8 cellular contexts compared by ENCODE assay signal in genomic region chr14:20857630-20858261, GRCh38. TPM values are rescaled to one million over a fixed set of nuclear protein-coding genes. Genes with fewer than 3 reads are reported as not detected.
DNase-seq lines count a peak whose midpoint lies in the region; ATAC-seq and TF ChIP-seq lines count a peak whose summit lies in the region.

No MANE protein-coding gene starts in this region.

- H3K4me1 ChIP-seq in SJSA1 (replicated peaks) (no peaks in the 10 kb centered on the region), psoas muscle (no peaks in the 10 kb centered on the region), vagina (no peaks in the 10 kb centered on the region)

- H3K9me3 ChIP-seq in SJSA1 (replicated peaks) (no peaks in the 10 kb centered on the region), psoas muscle (no peaks in the 10 kb centered on the region), vagina (no peaks in the 10 kb centered on the region)

- intact Hi-C loops in Right ventricle myocardium superior (cut with DNase I) (loop anchor here (2.0 kb wide), 1 partner anchor 165 kb away; no protein-coding TSS in a partner anchor), psoas muscle (cut with DNase I) (loop anchor here (2.0 to 10.0 kb wide), 6 partner anchors 107 to 250 kb away; partner anchors contain the start of gene RNASE7 (in 2 of the 2)), vagina (cut with DNase I) (loop anchor here (5.0 kb wide), 2 partner anchors 115 to 155 kb away; no protein-coding TSS in a partner anchor)

- WGBS in psoas muscle, 3 donors: 21 to 25% (median 25%) methylated on average over 14 of the region's 14 CpGs

- TF ChIP-seq POLR2A in vagina (IDR thresholded peaks at IDR 0.05): no peak

- H3K27ac ChIP-seq in SJSA1 (no peak overlapping the region), psoas muscle (no peak overlapping the region), vagina (peak overlapping the region; percentile 9)

- TF ChIP-seq RAD21 in Ishikawa (IDR thresholded peaks at IDR 0.05; ENCODE audit: low read depth): peak; percentile 62

- DNase-seq in EH (ENCODE audit: low read depth): peak; percentile 52
- peak; percentile 22 to 49 for DNase-seq in SJSA1 (ENCODE audit: low read depth in 1 of 2, low spot score in 2 of 2)
- DNase-seq in activated naive CD4-positive, alpha-beta T cell treated with Interleukin-2 at 50 U/mL for 16 hours: peak; percentile 62
- peak; percentile 79 for DNase-seq in Right ventricle myocardium superior
- DNase-seq in psoas muscle: peak; percentile 53 to 80
- no peak for DNase-seq in vagina (ENCODE audit: extremely low spot score in 2 of 2)

- TF ChIP-seq CTCF in psoas muscle (IDR thresholded peaks at IDR 0.05): peak; percentile 90
- TF ChIP-seq CTCF in vagina (IDR thresholded peaks at IDR 0.05): peak; percentile 75 to 93 (median 86)

- no peak for TF ChIP-seq EP300 in Ishikawa (IDR thresholded peaks at IDR 0.05; ENCODE audit: borderline replicate concordance)

- H3K36me3 ChIP-seq in SJSA1 (no peaks in the 10 kb centered on the region), psoas muscle (ENCODE audit: insufficient read depth in 1 of 2, low read depth in 1 of 2) (no peaks in the 10 kb centered on the region), vagina (no peaks in the 10 kb centered on the region)

- H3K27me3 ChIP-seq in SJSA1 (replicated peaks): peaks cover 8% of the 10 kb centered on the region; the same call in 1 of the 2 replicates
- H3K27me3 ChIP-seq in psoas muscle (ENCODE audit: insufficient read depth in 3 of 3, low read length in 2 of 3): peaks cover 0 to 7% (median 0%) of the 10 kb centered on the region in 3 donors
- no peaks in the 10 kb centered on the region for H3K27me3 ChIP-seq in vagina

- H3K4me3 ChIP-seq in SJSA1 (no peak overlapping the region), psoas muscle (no peak overlapping the region), vagina (no peak overlapping the region)

- ATAC-seq in Right ventricle myocardium superior (ENCODE audit: poor library complexity) (peak; percentile 89), psoas muscle (peak; percentile 57 to 82 (median 57)), HG02840 (IDR thresholded peaks at IDR 0.05; ENCODE audit: low FRiP score, unreplicated experiment) (no peak)

TF ChIP-seq in Ishikawa, 13 proteins besides CTCF, POLR2A, EP300 and RAD21:
- TF ChIP-seq ZBTB7A (IDR thresholded peaks at IDR 0.05; ENCODE audit: low read depth) (no peak), USF1 (IDR thresholded peaks at IDR 0.05) (no peak), FOXM1 (IDR thresholded peaks at IDR 0.05; ENCODE audit: borderline replicate concordance, low read depth) (no peak), TAF1 (IDR thresholded peaks at IDR 0.05; ENCODE audit: low read depth) (no peak)
TF ChIP-seq in Ishikawa: peak in this region for 0.

RNA-seq across cellular contexts. Expression of gene RNASE3, which starts 33.4 kb away (rescaled TPM):
- not detected in 2 replicates for total RNA-seq in SJSA1 (2014; rRNA removed; shearing (Covaris generic))
- total RNA-seq in Right ventricle myocardium superior (not detected), psoas muscle (not detected), vagina (not detected)
- under 1 TPM in 2 of 3 donors, not detected in 1; 0.05 to 0.51 TPM for polyA plus RNA-seq in psoas muscle

RNA-seq across cellular contexts. Expression of gene RNASE1, which starts 55.1 kb away (rescaled TPM):
- not detected in 2 replicates for total RNA-seq in SJSA1 (2014; rRNA removed; shearing (Covaris generic))
- 317 TPM for total RNA-seq in Right ventricle myocardium superior
- 100 to 1,000 TPM in 2 of 4 donors, 10 to 100 TPM in 2; 94.4 to 192 (median 139) TPM for total RNA-seq in psoas muscle
- polyA plus RNA-seq in psoas muscle: 100 to 1,000 TPM in 2 of 3 donors, 10 to 100 TPM in 1; 80.2 to 117 (median 111) TPM
- 174 TPM for total RNA-seq in vagina

Comparison
In these comparisons a context has a peak if more than half of its experiments do, and no peak if none do; other contexts are left out.
1. DNase-seq: peak in EH (single experiment), SJSA1 (2 of 2), activated naive CD4-positive, alpha-beta T cell treated with Interleukin-2 at 50 U/mL for 16 hours (single experiment), Right ventricle myocardium superior (single experiment) and psoas muscle (2 of 2); none in vagina (0 of 2).
2. RNA of gene RNASE1, which starts 55.1 kb away (total RNA-seq): 317 TPM in Right ventricle myocardium superior (single experiment), 94.4 to 192 TPM in psoas muscle and 174 TPM in vagina (single experiment); not detected in SJSA1; every median in the first group is over 10 times any median in the second.